Comparison of ENCODE assay signal across 1 cellular context in the genomic region with DNA sequence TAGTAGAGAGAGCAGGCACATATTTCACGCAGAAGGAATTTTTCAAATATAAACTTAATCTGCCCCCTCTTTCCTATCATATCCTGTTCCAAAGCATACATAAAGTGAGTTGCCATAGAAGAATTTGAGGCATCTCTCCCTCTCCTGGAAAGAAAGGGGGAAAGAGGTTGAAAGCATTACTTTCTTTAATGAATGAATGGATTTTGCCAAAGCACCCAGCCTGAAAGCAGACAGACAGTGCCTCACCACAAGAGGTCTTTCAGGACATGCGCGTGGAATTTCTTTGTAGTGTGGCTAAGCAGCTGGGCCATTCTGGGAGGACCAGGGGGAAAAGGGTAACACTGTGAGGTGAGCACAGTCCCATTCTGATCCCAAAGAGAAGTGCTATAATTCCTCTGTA.
TF ChIP-seq lines count a peak whose summit lies in the region.

No MANE protein-coding gene starts in this region.

TF ChIP-seq in GM23338, 12 proteins besides CTCF, POLR2A, EP300 and RAD21:
- TF ChIP-seq, protein P1, sequence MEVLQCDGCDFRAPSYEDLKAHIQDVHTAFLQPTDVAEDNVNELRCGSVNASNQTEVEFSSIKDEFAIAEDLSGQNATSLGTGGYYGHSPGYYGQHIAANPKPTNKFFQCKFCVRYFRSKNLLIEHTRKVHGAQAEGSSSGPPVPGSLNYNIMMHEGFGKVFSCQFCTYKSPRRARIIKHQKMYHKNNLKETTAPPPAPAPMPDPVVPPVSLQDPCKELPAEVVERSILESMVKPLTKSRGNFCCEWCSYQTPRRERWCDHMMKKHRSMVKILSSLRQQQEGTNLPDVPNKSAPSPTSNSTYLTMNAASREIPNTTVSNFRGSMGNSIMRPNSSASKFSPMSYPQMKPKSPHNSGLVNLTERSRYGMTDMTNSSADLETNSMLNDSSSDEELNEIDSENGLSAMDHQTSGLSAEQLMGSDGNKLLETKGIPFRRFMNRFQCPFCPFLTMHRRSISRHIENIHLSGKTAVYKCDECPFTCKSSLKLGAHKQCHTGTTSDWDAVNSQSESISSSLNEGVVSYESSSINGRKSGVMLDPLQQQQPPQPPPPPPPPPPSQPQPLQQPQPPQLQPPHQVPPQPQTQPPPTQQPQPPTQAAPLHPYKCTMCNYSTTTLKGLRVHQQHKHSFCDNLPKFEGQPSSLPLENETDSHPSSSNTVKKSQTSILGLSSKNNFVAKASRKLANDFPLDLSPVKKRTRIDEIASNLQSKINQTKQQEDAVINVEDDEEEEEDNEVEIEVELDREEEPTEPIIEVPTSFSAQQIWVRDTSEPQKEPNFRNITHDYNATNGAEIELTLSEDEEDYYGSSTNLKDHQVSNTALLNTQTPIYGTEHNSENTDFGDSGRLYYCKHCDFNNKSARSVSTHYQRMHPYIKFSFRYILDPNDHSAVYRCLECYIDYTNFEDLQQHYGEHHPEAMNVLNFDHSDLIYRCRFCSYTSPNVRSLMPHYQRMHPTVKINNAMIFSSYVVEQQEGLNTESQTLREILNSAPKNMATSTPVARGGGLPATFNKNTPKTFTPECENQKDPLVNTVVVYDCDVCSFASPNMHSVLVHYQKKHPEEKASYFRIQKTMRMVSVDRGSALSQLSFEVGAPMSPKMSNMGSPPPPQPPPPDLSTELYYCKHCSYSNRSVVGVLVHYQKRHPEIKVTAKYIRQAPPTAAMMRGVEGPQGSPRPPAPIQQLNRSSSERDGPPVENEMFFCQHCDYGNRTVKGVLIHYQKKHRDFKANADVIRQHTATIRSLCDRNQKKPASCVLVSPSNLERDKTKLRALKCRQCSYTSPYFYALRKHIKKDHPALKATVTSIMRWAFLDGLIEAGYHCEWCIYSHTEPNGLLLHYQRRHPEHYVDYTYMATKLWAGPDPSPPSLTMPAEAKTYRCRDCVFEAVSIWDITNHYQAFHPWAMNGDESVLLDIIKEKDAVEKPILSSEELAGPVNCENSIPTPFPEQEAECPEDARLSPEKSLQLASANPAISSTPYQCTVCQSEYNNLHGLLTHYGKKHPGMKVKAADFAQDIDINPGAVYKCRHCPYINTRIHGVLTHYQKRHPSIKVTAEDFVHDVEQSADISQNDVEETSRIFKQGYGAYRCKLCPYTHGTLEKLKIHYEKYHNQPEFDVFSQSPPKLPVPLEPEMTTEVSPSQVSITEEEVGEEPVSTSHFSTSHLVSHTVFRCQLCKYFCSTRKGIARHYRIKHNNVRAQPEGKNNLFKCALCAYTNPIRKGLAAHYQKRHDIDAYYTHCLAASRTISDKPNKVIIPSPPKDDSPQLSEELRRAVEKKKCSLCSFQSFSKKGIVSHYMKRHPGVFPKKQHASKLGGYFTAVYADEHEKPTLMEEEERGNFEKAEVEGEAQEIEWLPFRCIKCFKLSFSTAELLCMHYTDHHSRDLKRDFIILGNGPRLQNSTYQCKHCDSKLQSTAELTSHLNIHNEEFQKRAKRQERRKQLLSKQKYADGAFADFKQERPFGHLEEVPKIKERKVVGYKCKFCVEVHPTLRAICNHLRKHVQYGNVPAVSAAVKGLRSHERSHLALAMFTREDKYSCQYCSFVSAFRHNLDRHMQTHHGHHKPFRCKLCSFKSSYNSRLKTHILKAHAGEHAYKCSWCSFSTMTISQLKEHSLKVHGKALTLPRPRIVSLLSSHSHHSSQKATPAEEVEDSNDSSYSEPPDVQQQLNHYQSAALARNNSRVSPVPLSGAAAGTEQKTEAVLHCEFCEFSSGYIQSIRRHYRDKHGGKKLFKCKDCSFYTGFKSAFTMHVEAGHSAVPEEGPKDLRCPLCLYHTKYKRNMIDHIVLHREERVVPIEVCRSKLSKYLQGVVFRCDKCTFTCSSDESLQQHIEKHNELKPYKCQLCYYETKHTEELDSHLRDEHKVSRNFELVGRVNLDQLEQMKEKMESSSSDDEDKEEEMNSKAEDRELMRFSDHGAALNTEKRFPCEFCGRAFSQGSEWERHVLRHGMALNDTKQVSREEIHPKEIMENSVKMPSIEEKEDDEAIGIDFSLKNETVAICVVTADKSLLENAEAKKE (CRISPR knock-in tag; IDR thresholded peaks at IDR 0.05): peak; percentile 66; the same call in 1 of the 2 replicates
- no peak for TF ChIP-seq ZNF114 (CRISPR knock-in tag; IDR thresholded peaks at IDR 0.05)
